8 cellular contexts compared by ENCODE assay signal in the genomic region with DNA sequence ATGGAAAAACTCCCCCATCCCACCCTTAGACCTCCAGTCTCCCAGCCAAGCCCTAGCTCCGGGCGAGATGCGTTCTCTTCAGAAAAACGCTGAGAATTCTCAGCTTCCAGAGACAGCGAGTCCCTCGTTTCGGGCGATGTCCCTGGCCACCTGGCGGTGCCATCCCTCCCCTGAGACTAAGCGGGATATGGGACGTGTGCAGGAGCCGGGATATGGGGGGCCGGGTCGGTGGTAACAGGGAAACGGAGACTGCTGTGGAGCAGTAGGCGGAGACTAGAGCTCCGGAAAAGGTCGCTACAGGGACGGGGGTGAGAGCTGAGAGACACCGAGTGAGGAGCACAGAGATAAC. TPM values are rescaled to one million over a fixed set of nuclear protein-coding genes. Genes with fewer than 3 reads are reported as not detected.
DNase-seq lines count a peak whose midpoint lies in the region; ATAC-seq and TF ChIP-seq lines count a peak whose summit lies in the region.

No MANE protein-coding gene starts in this region.

- H3K4me3 Mint-ChIP-seq in activated naive CD4-positive, alpha-beta T cell treated with anti-CD3 and anti-CD28 coated beads, Interleukin-2, amount 10 ng/mL, durations not matched to agents 7 days and 5 days: peak overlapping the region; percentile 85

- H3K18ac ChIP-seq in neuronal stem cell (ENCODE audit: low read length): peak overlapping the region; percentile 81

- H2BK5ac ChIP-seq in neuronal stem cell (ENCODE audit: low read length): peak overlapping the region; percentile 83

- 0% methylated on average over 8 to 11 of the region's 20 CpGs for WGBS in esophagus squamous epithelium, 2 donors
- no CpG with 5 or more reads among the region's 20 CpGs for WGBS in neuronal stem cell (ENCODE audit: extremely low coverage in 2 of 2, insufficient read length in 2 of 2, insufficient replicate concordance in 1 of 2), 2 donors

- H3K4ac ChIP-seq in neuronal stem cell (ENCODE audit: low read length): no peak overlapping the region

- CTCF ChIA-PET in activated naive CD4-positive, alpha-beta T cell treated with anti-CD3 and anti-CD28 coated beads, Interleukin-2, amount 10 ng/mL, durations not matched to agents 7 days and 5 days (lab: Charles Lee): interaction anchor here (0.8 to 2.4 kb wide), 9 partner anchors 9 to 90 kb away, joined by 3 to 16 read pairs (median 5); no protein-coding TSS in a partner anchor

- H3K9me3 ChIP-seq in Peyer's patch (no peaks in the 10 kb centered on the region), esophagus squamous epithelium (no peaks in the 10 kb centered on the region), neuronal stem cell (replicated peaks in 1 of 2; ENCODE audit: control insufficient read depth in 2 of 2, insufficient read depth in 1 of 2, low read depth in 1 of 2, low read length in 2 of 2) (no peaks in the 10 kb centered on the region)

- H3K23ac ChIP-seq in neuronal stem cell (ENCODE audit: low read depth, low read length, poor library complexity): peak overlapping the region; percentile 60

- no peak overlapping the region for H2BK12ac ChIP-seq in neuronal stem cell (ENCODE audit: low read length)

- intact Hi-C loops in esophagus squamous epithelium (cut with DNase I): no loop called here

- no peak for DNase-seq in activated naive CD4-positive, alpha-beta T cell treated with anti-CD3 and anti-CD28 coated beads, Interleukin-2, amount 10 ng/mL, durations not matched to agents 7 days and 5 days
- no peak for DNase-seq in activated naive CD4-positive, alpha-beta T cell (lab: John Stamatoyannopoulos, UW)
- no peak for DNase-seq in Peyer's patch
- no peak for DNase-seq in esophagus squamous epithelium (lab: John Stamatoyannopoulos, UW)
- no peak for DNase-seq in neuronal stem cell (ENCODE audit: low spot score)
- DNase-seq in SK-N-DZ (ENCODE audit: low spot score): no peak
- no peak for DNase-seq in C1 segment of cervical spinal cord (lab: John Stamatoyannopoulos, UW)

- no peaks in the 10 kb centered on the region for H3K79me1 ChIP-seq in neuronal stem cell (ENCODE audit: low read depth, low read length)

- H3K14ac ChIP-seq in neuronal stem cell (ENCODE audit: low read length): no peak overlapping the region

- TF ChIP-seq POLR2A in Peyer's patch (IDR thresholded peaks at IDR 0.05) (no peak), esophagus squamous epithelium (IDR thresholded peaks at IDR 0.05) (no peak)

- H2BK120ac ChIP-seq in neuronal stem cell (ENCODE audit: low read depth, low read length): no peak overlapping the region

- no peak overlapping the region for H4K91ac ChIP-seq in neuronal stem cell (ENCODE audit: low read depth, low read length, poor library complexity)

- no peaks in the 10 kb centered on the region for H3K27me3 ChIP-seq in Peyer's patch
- peaks cover 0 to 39% (median 0%) of the 10 kb centered on the region in 4 donors for H3K27me3 ChIP-seq in esophagus squamous epithelium
- H3K27me3 ChIP-seq in neuronal stem cell (ENCODE audit: control insufficient read depth in 3 of 3, insufficient read depth in 3 of 3, low read depth in 1 of 3, low read length in 3 of 3): peaks cover 0 to 3% (median 0%) of the 10 kb centered on the region in 3 experiments

- H3K4me3 ChIP-seq in Peyer's patch: peak overlapping the region; percentile 56 to 80 (median 65)
- peak overlapping the region; percentile 68 to 92 (median 74) for H3K4me3 ChIP-seq in esophagus squamous epithelium
- peak overlapping the region; percentile 64 to 80 for H3K4me3 ChIP-seq in neuronal stem cell (ENCODE audit: low read length in 2 of 2)

- H3K9ac ChIP-seq in neuronal stem cell (ENCODE audit: low read depth, low read length, poor library complexity): peak overlapping the region; percentile 90

- H3K36me3 ChIP-seq in Peyer's patch: no peaks in the 10 kb centered on the region
- peaks cover 0 to 6% (median 0%) of the 10 kb centered on the region in 3 donors for H3K36me3 ChIP-seq in esophagus squamous epithelium
- H3K36me3 ChIP-seq in neuronal stem cell (replicated peaks in 1 of 2; ENCODE audit: control insufficient read depth in 2 of 2, insufficient read depth in 2 of 2, low read length in 2 of 2): peaks cover 0 to 13% of the 10 kb centered on the region in 2 donors

- H3K4me2 ChIP-seq in neuronal stem cell (ENCODE audit: insufficient read depth, low read length, poor library complexity, severe bottlenecking): peak overlapping the region; percentile 75

- H3K27ac ChIP-seq in Peyer's patch: peak overlapping the region in 2 of 4 donors; percentile 53 to 64
- H3K27ac ChIP-seq in esophagus squamous epithelium: peak overlapping the region; percentile 56 to 72 (median 66)
- H3K27ac ChIP-seq in neuronal stem cell (replicated peaks; ENCODE audit: low read length): peak overlapping the region; percentile 88

- peak overlapping the region; percentile 81 for H3K27ac Mint-ChIP-seq in activated naive CD4-positive, alpha-beta T cell treated with anti-CD3 and anti-CD28 coated beads, Interleukin-2, amount 10 ng/mL, durations not matched to agents 7 days and 5 days

- H3K4me1 ChIP-seq in Peyer's patch (peaks cover 3 to 7% (median 5%) of the 10 kb centered on the region in 4 donors), esophagus squamous epithelium (peaks cover 0 to 24% (median 13%) of the 10 kb centered on the region in 3 donors), neuronal stem cell (ENCODE audit: control insufficient read depth in 2 of 2, insufficient read depth in 1 of 2, low read depth in 1 of 2, low read length in 2 of 2) (peaks cover 4 to 5% of the 10 kb centered on the region in 2 donors)

- H3K9me3 Mint-ChIP-seq in activated naive CD4-positive, alpha-beta T cell treated with anti-CD3 and anti-CD28 coated beads, Interleukin-2, amount 10 ng/mL, durations not matched to agents 7 days and 5 days: no peaks in the 10 kb centered on the region

- peaks cover 35% of the 10 kb centered on the region for H3K4me1 Mint-ChIP-seq in activated naive CD4-positive, alpha-beta T cell treated with anti-CD3 and anti-CD28 coated beads, Interleukin-2, amount 10 ng/mL, durations not matched to agents 7 days and 5 days

- no peaks in the 10 kb centered on the region for H3K36me3 Mint-ChIP-seq in activated naive CD4-positive, alpha-beta T cell treated with anti-CD3 and anti-CD28 coated beads, Interleukin-2, amount 10 ng/mL, durations not matched to agents 7 days and 5 days

- peak overlapping the region; percentile 93 for H2AFZ ChIP-seq in neuronal stem cell (ENCODE audit: low read length)

- no peak overlapping the region for H4K8ac ChIP-seq in neuronal stem cell (ENCODE audit: low read depth, low read length)

- H3K27me3 Mint-ChIP-seq in activated naive CD4-positive, alpha-beta T cell treated with anti-CD3 and anti-CD28 coated beads, Interleukin-2, amount 10 ng/mL, durations not matched to agents 7 days and 5 days: peaks cover 6% of the 10 kb centered on the region

- peak overlapping the region; percentile 28 for H2BK15ac ChIP-seq in neuronal stem cell (ENCODE audit: low read length)

- no peak overlapping the region for H2AK5ac ChIP-seq in neuronal stem cell (ENCODE audit: low read depth, low read length)

- peak in 2 of 6 experiments; percentile 6 to 18 for TF ChIP-seq CTCF in Peyer's patch (IDR thresholded peaks at IDR 0.05)
- TF ChIP-seq CTCF in esophagus squamous epithelium (IDR thresholded peaks at IDR 0.05): peak in 2 of 6 experiments; percentile 12 to 20

- peak; percentile 37 for ATAC-seq in HG02970 (IDR thresholded peaks at IDR 0.05; ENCODE audit: low FRiP score, unreplicated experiment)

RNA-seq across cellular contexts. Expression of a gene that starts 0.4 kb away (rescaled TPM):
- total RNA-seq in Peyer's patch (1 to 10 TPM in 3 of 4 donors, under 1 TPM in 1; 0.54 to 1.7 (median 1.3) TPM), esophagus squamous epithelium (1 to 10 TPM in 3 of 4 donors, under 1 TPM in 1; 0.76 to 6.3 (median 1.5) TPM)
- 4.1 TPM for polyA plus RNA-seq in neuronal stem cell (2013, experiment 1 of 2)
- polyA plus RNA-seq in neuronal stem cell (2013, experiment 2 of 2): 4.1 TPM
- 9.4 TPM in 2 replicates for polyA plus RNA-seq in SK-N-DZ (2014; cell fraction: cytosol; rRNA removed)
- 28.5 and 45.2 TPM in 2 replicates for polyA plus RNA-seq in SK-N-DZ (2014; cell fraction: nucleus; rRNA removed)
